Comparison of ENCODE assay signal across 8 cellular contexts in genomic region chr19:16825312-16826168, GRCh38. TPM values are rescaled to one million over a fixed set of nuclear protein-coding genes. Genes with fewer than 3 reads are reported as not detected.
A peak's percentile ranks its signal among the peaks of the same experiment; 100 is the strongest.
DNase-seq lines count a peak whose midpoint lies in the region; ATAC-seq and TF ChIP-seq lines count a peak whose summit lies in the region.

No MANE protein-coding gene starts in this region.

- no peaks in the 10 kb centered on the region for H3K9me3 ChIP-seq in HUES48 (ENCODE audit: control insufficient read depth, insufficient read depth, low read length)
- no peaks in the 10 kb centered on the region for H3K9me3 ChIP-seq in right cardiac atrium (ENCODE audit: control insufficient read depth, low read length)

- peaks cover 3% of the 10 kb centered on the region for H3K36me3 Mint-ChIP-seq in activated naive CD8-positive, alpha-beta T cell treated with anti-CD3 and anti-CD28 coated beads, Interleukin-2, amount 50 U/mL, for 24 hours (ENCODE audit: low read depth)

- no peak for TF ChIP-seq CTCF in GM10248 (IDR thresholded peaks at IDR 0.05; ENCODE audit: control extremely low read depth, extremely low read depth, low read depth, missing control alignments)

- WGBS in right cardiac atrium: 17% methylated on average over 14 of the region's 14 CpGs

- H3K36me3 ChIP-seq in HUES48 (ENCODE audit: control insufficient read depth, insufficient read depth, low read length): no peaks in the 10 kb centered on the region

- no peak for ATAC-seq in activated naive CD8-positive, alpha-beta T cell treated with anti-CD3 and anti-CD28 coated beads, Interleukin-2, amount 50 U/mL, for 24 hours
- peak; percentile 70 to 75 for ATAC-seq in right cardiac atrium
- no peak for ATAC-seq in HG02759 (IDR thresholded peaks at IDR 0.05; ENCODE audit: unreplicated experiment)

- peaks cover 29% of the 10 kb centered on the region for H3K4me1 ChIP-seq in HUES48 (ENCODE audit: control insufficient read depth, insufficient read depth, low read length)
- H3K4me1 ChIP-seq in right cardiac atrium (ENCODE audit: control insufficient read depth, insufficient read depth, low read length): peaks cover 2% of the 10 kb centered on the region

- CTCF ChIA-PET in GM10248 (lab: Yijun Ruan, JAX): interaction anchor here (0.9 to 1.4 kb wide), 2 partner anchors 10 kb away, joined by 3 to 4 read pairs; no protein-coding TSS in a partner anchor

- peaks cover 18% of the 10 kb centered on the region for H3K4me1 Mint-ChIP-seq in activated naive CD8-positive, alpha-beta T cell treated with anti-CD3 and anti-CD28 coated beads, Interleukin-2, amount 50 U/mL, for 24 hours

- H3K9ac ChIP-seq in HUES48 (ENCODE audit: low read depth, low read length): peak overlapping the region; percentile 0; the same call in 1 of the 2 replicates

- POLR2A ChIA-PET in GM10248 (lab: Yijun Ruan, JAX): no interaction called here

- peak overlapping the region; percentile 30 for H3K4me3 Mint-ChIP-seq in activated naive CD8-positive, alpha-beta T cell treated with anti-CD3 and anti-CD28 coated beads, Interleukin-2, amount 50 U/mL, for 24 hours

- peak overlapping the region; percentile 89 for H3K27ac ChIP-seq in HUES48 (ENCODE audit: low read depth, low read length)
- H3K27ac ChIP-seq in right cardiac atrium (ENCODE audit: low read length): peak overlapping the region; percentile 48

- DNase-seq in AG20443 (ENCODE audit: low spot score) (peak; percentile 63), right cardiac atrium (peak; percentile 64 to 82 (median 66)), retina (peak; percentile 11), GM10248 (ENCODE audit: extremely low spot score) (no peak)
- DNase-seq in activated naive CD8-positive, alpha-beta T cell treated with anti-CD3 and anti-CD28 coated beads, Interleukin-2, amount 50 U/mL, for 24 hours: no peak
- DNase-seq in activated CD4-positive, alpha-beta T cell treated with anti-CD3 and anti-CD28 coated beads for 48 hours: no peak

- no peaks in the 10 kb centered on the region for H3K27me3 ChIP-seq in HUES48 (ENCODE audit: control insufficient read depth, insufficient read depth, low read length)
- no peaks in the 10 kb centered on the region for H3K27me3 ChIP-seq in right cardiac atrium (ENCODE audit: control insufficient read depth, insufficient read depth)

- intact Hi-C loops in right cardiac atrium (cut with DNase I): loop anchor here in 1 of 4 donors (10.0 kb wide), 1 partner anchor 51 kb away; no protein-coding TSS in a partner anchor

- H3K27me3 Mint-ChIP-seq in activated naive CD8-positive, alpha-beta T cell treated with anti-CD3 and anti-CD28 coated beads, Interleukin-2, amount 50 U/mL, for 24 hours: peaks cover 31% of the 10 kb centered on the region

- H3K27ac Mint-ChIP-seq in activated naive CD8-positive, alpha-beta T cell treated with anti-CD3 and anti-CD28 coated beads, Interleukin-2, amount 50 U/mL, for 24 hours: no peak overlapping the region

- H3K9me3 Mint-ChIP-seq in activated naive CD8-positive, alpha-beta T cell treated with anti-CD3 and anti-CD28 coated beads, Interleukin-2, amount 50 U/mL, for 24 hours: no peaks in the 10 kb centered on the region

- H3K4me3 ChIP-seq in HUES48 (ENCODE audit: low read depth, low read length) (peak overlapping the region; percentile 56), right cardiac atrium (ENCODE audit: low read length) (peak overlapping the region; percentile 61)

RNA-seq across cellular contexts. Expression of gene SIN3B, which starts 3.7 kb away (rescaled TPM):
- total RNA-seq in right cardiac atrium: 10 to 100 TPM; 27.8 to 35.4 (median 30.0) TPM
- 22.6 TPM for polyA plus RNA-seq in right cardiac atrium

Comparison
In these comparisons a context has a peak if more than half of its experiments do, and no peak if none do; other contexts are left out.
1. DNase-seq: peak in AG20443 (single experiment), right cardiac atrium (3 of 3) and retina (single experiment); none in activated naive CD8-positive, alpha-beta T cell treated with anti-CD3 and anti-CD28 coated beads, Interleukin-2, amount 50 U/mL, for 24 hours (single experiment), GM10248 (single experiment) and activated CD4-positive, alpha-beta T cell treated with anti-CD3 and anti-CD28 coated beads for 48 hours (single experiment).
2. ATAC-seq: peak in right cardiac atrium (2 of 2); none in activated naive CD8-positive, alpha-beta T cell treated with anti-CD3 and anti-CD28 coated beads, Interleukin-2, amount 50 U/mL, for 24 hours (single experiment) and HG02759 (single experiment).